ENCODE assay signal across 16 cellular contexts in the genomic region with DNA sequence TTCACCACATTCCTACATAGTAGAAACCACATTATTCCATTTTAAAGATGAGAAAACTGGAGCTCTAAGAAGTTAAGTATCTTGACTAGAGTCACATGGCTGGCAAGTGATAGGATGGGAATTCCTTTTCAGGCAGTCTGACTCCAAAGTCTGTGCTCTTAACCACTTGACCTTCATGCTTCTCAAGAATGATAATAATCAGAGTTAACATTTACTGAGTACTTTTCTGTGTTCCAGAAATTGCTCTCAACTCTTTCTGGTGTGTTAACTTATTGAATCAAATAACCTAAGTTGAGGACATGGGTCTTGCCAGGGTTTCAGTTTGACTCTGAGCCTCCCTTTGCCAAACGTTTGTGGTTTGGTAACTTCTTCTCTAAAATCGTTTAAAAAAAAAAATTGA.
DNase-seq lines count a peak whose midpoint lies in the region; ATAC-seq, FAIRE-seq and TF ChIP-seq lines count a peak whose summit lies in the region.
"Had no signal": no experiment of that assay in that cellular context is flagged by ENCODE, and none has a peak within 500 bp of the region (broad histone marks: within the 10 kb centered on the region; RNA-seq: fewer than 3 reads in every experiment).

No MANE protein-coding gene starts in this region.

- peak; percentile 89 for FAIRE-seq in D721Med (lab: Jason Lieb, UNC)
- FAIRE-seq: HTR-8/SVneo, pancreas had no signal

- H3K36me3 Mint-ChIP-seq in chondrocyte (ENCODE audit: low read depth) (no peaks in the 10 kb centered on the region), neural crest cell (ENCODE audit: low read depth) (peaks cover 4% of the 10 kb centered on the region)
- no peaks in the 10 kb centered on the region for H3K36me3 Mint-ChIP-seq in activated T-helper 1 cell treated with anti-CD3 and anti-CD28 coated beads, Interleukin-12 subunit alpha, Interleukin-12 subunit beta, Interleukin-2, Interleukin-4 antibody, amounts not matched to agents 30 ng/mL and 10 ng/mL and 1 ng/mL, durations not matched to agents 14 hours and 24 hours and 36 hours (ENCODE audit: low read depth)
- H3K36me3 Mint-ChIP-seq: activated naive CD8-positive, alpha-beta T cell treated with anti-CD3 and anti-CD28 coated beads for 36 hours had no signal

- ATAC-seq in GM18861 (IDR thresholded peaks at IDR 0.05; ENCODE audit: unreplicated experiment): no peak

- H3K27ac Mint-ChIP-seq in chondrocyte (ENCODE audit: unreplicated experiment) (peak overlapping the region; percentile 32), neural crest cell (ENCODE audit: unreplicated experiment) (no peak overlapping the region)
- H3K27ac Mint-ChIP-seq in activated T-helper 1 cell treated with anti-CD3 and anti-CD28 coated beads, Interleukin-12 subunit alpha, Interleukin-12 subunit beta, Interleukin-2, Interleukin-4 antibody, amounts not matched to agents 30 ng/mL and 10 ng/mL and 1 ng/mL, durations not matched to agents 14 hours and 24 hours and 36 hours: no peak overlapping the region
- H3K27ac Mint-ChIP-seq: activated B cell treated with CpG ODN at 0.5 μM for 24 hours; activated naive CD8-positive, alpha-beta T cell treated with anti-CD3 and anti-CD28 coated beads for 36 hours; mesothelial cell of epicardium had no signal

- H3K27me3 Mint-ChIP-seq in chondrocyte (ENCODE audit: low read depth) (no peaks in the 10 kb centered on the region), neural crest cell (ENCODE audit: low read depth) (peaks cover 16% of the 10 kb centered on the region)
- no peaks in the 10 kb centered on the region for H3K27me3 Mint-ChIP-seq in activated T-helper 1 cell treated with anti-CD3 and anti-CD28 coated beads, Interleukin-12 subunit alpha, Interleukin-12 subunit beta, Interleukin-2, Interleukin-4 antibody, amounts not matched to agents 30 ng/mL and 10 ng/mL and 1 ng/mL, durations not matched to agents 14 hours and 24 hours and 36 hours (ENCODE audit: insufficient read depth)
- H3K27me3 Mint-ChIP-seq: activated naive CD8-positive, alpha-beta T cell treated with anti-CD3 and anti-CD28 coated beads for 36 hours had no signal

- DNase-seq in D721Med (ENCODE audit: insufficient read length, low spot score) (no peak), NCI-H2227 treated with DMSO at 0.1 percent for 48 hours (lab: John Stamatoyannopoulos, UW) (peak; percentile 42), chondrocyte (ENCODE audit: low spot score) (no peak), neural crest cell (ENCODE audit: low read depth, low spot score) (no peak), GM19238 (ENCODE audit: insufficient read length, low spot score) (no peak), NCI-H2171 treated with DMSO at 0.1 percent for 48 hours (lab: John Stamatoyannopoulos, UW) (no peak)
- no peak for DNase-seq in activated T-helper 1 cell treated with anti-CD3 and anti-CD28 coated beads, Interleukin-12 subunit alpha, Interleukin-12 subunit beta, Interleukin-2, Interleukin-4 antibody, amounts not matched to agents 30 ng/mL and 10 ng/mL and 1 ng/mL, durations not matched to agents 14 hours and 24 hours and 36 hours (ENCODE audit: low spot score)
- DNase-seq: activated B cell treated with CpG ODN at 0.5 μM for 24 hours; activated naive CD8-positive, alpha-beta T cell treated with anti-CD3 and anti-CD28 coated beads for 36 hours; AML-193; colonic mucosa; DMS153; pancreas had no signal

- H3K4me1 Mint-ChIP-seq in chondrocyte (ENCODE audit: low read depth): peaks cover 46% of the 10 kb centered on the region
- H3K4me1 Mint-ChIP-seq in neural crest cell: peaks cover 69% of the 10 kb centered on the region
- H3K4me1 Mint-ChIP-seq in activated T-helper 1 cell treated with anti-CD3 and anti-CD28 coated beads, Interleukin-12 subunit alpha, Interleukin-12 subunit beta, Interleukin-2, Interleukin-4 antibody, amounts not matched to agents 30 ng/mL and 10 ng/mL and 1 ng/mL, durations not matched to agents 14 hours and 24 hours and 36 hours (ENCODE audit: low read depth): no peaks in the 10 kb centered on the region
- H3K4me1 Mint-ChIP-seq: activated B cell treated with CpG ODN at 0.5 μM for 24 hours; activated naive CD8-positive, alpha-beta T cell treated with anti-CD3 and anti-CD28 coated beads for 36 hours had no signal

- H3K4me3 Mint-ChIP-seq in chondrocyte (ENCODE audit: unreplicated experiment): no peak overlapping the region
- H3K4me3 Mint-ChIP-seq in neural crest cell: peak overlapping the region; percentile 54
- H3K4me3 Mint-ChIP-seq in activated T-helper 1 cell treated with anti-CD3 and anti-CD28 coated beads, Interleukin-12 subunit alpha, Interleukin-12 subunit beta, Interleukin-2, Interleukin-4 antibody, amounts not matched to agents 30 ng/mL and 10 ng/mL and 1 ng/mL, durations not matched to agents 14 hours and 24 hours and 36 hours: no peak overlapping the region
- H3K4me3 Mint-ChIP-seq: activated B cell treated with CpG ODN at 0.5 μM for 24 hours; activated naive CD8-positive, alpha-beta T cell treated with anti-CD3 and anti-CD28 coated beads for 36 hours; mesothelial cell of epicardium had no signal

- intact Hi-C loops in activated T-helper 1 cell treated with anti-CD3 and anti-CD28 coated beads, Interleukin-12 subunit alpha, Interleukin-12 subunit beta, Interleukin-2, Interleukin-4 antibody, amounts not matched to agents 30 ng/mL and 10 ng/mL and 1 ng/mL, durations not matched to agents 14 hours and 24 hours and 36 hours (cut with micrococcal nuclease): no loop called here

- TF ChIP-seq CTCF in D721Med (IDR thresholded peaks at IDR 0.05; ENCODE audit: insufficient read depth, missing control alignments) (no peak), chondrocyte (IDR thresholded peaks at IDR 0.05) (no peak), neural crest cell (conservative IDR thresholded peaks at IDR 0.05) (no peak)

- H3K9me3 Mint-ChIP-seq in chondrocyte (ENCODE audit: low read depth): peaks cover 2% of the 10 kb centered on the region
- peaks cover 5% of the 10 kb centered on the region for H3K9me3 Mint-ChIP-seq in neural crest cell
- peaks cover 3% of the 10 kb centered on the region for H3K9me3 Mint-ChIP-seq in activated T-helper 1 cell treated with anti-CD3 and anti-CD28 coated beads, Interleukin-12 subunit alpha, Interleukin-12 subunit beta, Interleukin-2, Interleukin-4 antibody, amounts not matched to agents 30 ng/mL and 10 ng/mL and 1 ng/mL, durations not matched to agents 14 hours and 24 hours and 36 hours
- H3K9me3 Mint-ChIP-seq: activated B cell treated with CpG ODN at 0.5 μM for 24 hours; activated naive CD8-positive, alpha-beta T cell treated with anti-CD3 and anti-CD28 coated beads for 36 hours had no signal
